10 cellular contexts compared by ENCODE assay signal in genomic region chr4:45120163-45120562, GRCh38.
DNase-seq lines count a peak whose midpoint lies in the region; ATAC-seq and TF ChIP-seq lines count a peak whose summit lies in the region.
"Had no signal": no experiment of that assay in that cellular context is flagged by ENCODE, and none has a peak within 500 bp of the region (broad histone marks: within the 10 kb centered on the region; RNA-seq: fewer than 3 reads in every experiment).

No MANE protein-coding gene starts in this region.

- POLR2A ChIA-PET in RWPE1 (lab: Yijun Ruan, JAX; ENCODE audit: low non-redundant PET) = no interaction called here

- TF ChIP-seq CTCF in left lung (IDR thresholded peaks at IDR 0.05) = no peak
- no peak for TF ChIP-seq CTCF in RWPE1 (conservative IDR thresholded peaks at IDR 0.05; ENCODE audit: low read depth)

- H3K27ac ChIP-seq in left lung (no peak overlapping the region), RWPE1 (no peak overlapping the region)

- DNase-seq in DMS153 treated with DMSO at 0.1 percent for 48 hours (lab: John Stamatoyannopoulos, UW; ENCODE audit: unreplicated experiment) (peak; percentile 22), cerebellum (ENCODE audit: low spot score) (peak; percentile 2), SIG-M5 (lab: John Stamatoyannopoulos, UW) (no peak), left lung (no peak), RWPE1 (ENCODE audit: low spot score) (no peak)
- no peak for DNase-seq in activated CD4-positive, alpha-beta T cell treated with anti-CD3 and anti-CD28 coated beads for 48 hours
- DNase-seq: naive B cell, NCI-H526 had no signal

- intact Hi-C loops in left lung (cut with DNase I) = no loop called here

- H3K4me3 ChIP-seq in left lung = no peak overlapping the region

- no peaks in the 10 kb centered on the region for H3K27me3 ChIP-seq in left lung

- CTCF ChIA-PET in RWPE1 (lab: Yijun Ruan, JAX) = interaction anchor here (0.6 kb wide), 1 partner anchor 1153 kb away, joined by 4 read pairs; no protein-coding TSS in a partner anchor

- no peaks in the 10 kb centered on the region for H3K9me3 ChIP-seq in left lung

- no peaks in the 10 kb centered on the region for H3K4me1 ChIP-seq in left lung

- no peaks in the 10 kb centered on the region for H3K36me3 ChIP-seq in left lung

- ATAC-seq in GM19023 (IDR thresholded peaks at IDR 0.05; ENCODE audit: unreplicated experiment) (peak; percentile 87), HG03159 (IDR thresholded peaks at IDR 0.05; ENCODE audit: unreplicated experiment) (peak; percentile 59), left lung (no peak)

Comparison
In these comparisons a context has a peak if more than half of its experiments do, and no peak if none do; other contexts are left out.
1. DNase-seq: peak in DMS153 treated with DMSO at 0.1 percent for 48 hours (single experiment) and cerebellum (single experiment); none in SIG-M5 (single experiment), left lung (0 of 2), RWPE1 (single experiment) and activated CD4-positive, alpha-beta T cell treated with anti-CD3 and anti-CD28 coated beads for 48 hours (single experiment).